Comparison of ENCODE assay signal across 7 cellular contexts in the genomic region with DNA sequence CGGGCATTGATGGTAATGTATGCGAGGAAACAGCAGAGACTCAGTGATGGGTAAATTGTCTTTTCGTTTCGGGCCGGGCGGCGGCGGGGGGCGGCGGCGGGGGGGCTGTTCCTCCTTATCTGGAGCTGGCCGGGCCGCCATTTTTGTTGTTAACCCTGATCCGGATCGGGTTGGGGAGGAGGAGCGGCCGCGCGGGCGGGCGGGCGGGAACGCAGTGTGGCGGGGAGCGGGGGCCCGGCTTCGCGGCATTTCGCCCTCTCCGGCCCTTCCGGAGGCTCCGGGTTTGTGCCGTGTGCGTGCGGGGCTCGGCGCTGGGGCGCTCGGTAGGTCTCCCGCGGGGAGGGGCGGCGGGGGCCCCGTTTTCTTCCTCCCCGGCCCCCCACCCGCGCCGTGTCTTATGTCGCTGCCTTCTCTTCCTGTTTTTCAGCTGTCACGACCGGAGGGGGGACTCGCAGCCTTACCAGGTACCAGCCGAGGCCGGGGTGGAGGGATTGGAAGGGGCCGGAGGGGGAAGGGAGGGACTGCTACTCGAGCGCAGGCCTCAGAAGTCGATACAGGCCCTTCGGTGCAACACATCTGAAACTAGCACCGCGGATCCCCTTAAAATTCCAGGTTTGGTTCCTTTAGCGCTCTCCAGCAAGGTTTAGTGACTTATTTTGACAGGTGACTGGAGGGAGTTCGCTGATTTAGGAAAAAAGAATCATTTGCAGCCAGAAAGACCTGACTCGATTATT. TPM values are rescaled to one million over a fixed set of nuclear protein-coding genes. Genes with fewer than 3 reads are reported as not detected.
DNase-seq lines count a peak whose midpoint lies in the region; ATAC-seq and TF ChIP-seq lines count a peak whose summit lies in the region.

No MANE protein-coding gene starts in this region.

- ATAC-seq in GM18505 (IDR thresholded peaks at IDR 0.05; ENCODE audit: unreplicated experiment), result peak; percentile 18
- peak; percentile 18 for ATAC-seq in HG03039 (IDR thresholded peaks at IDR 0.05; ENCODE audit: unreplicated experiment)
- peak; percentile 35 for ATAC-seq in gastroesophageal sphincter

- TF ChIP-seq POLR2A in GM18505 (IDR thresholded peaks at IDR 0.05; ENCODE audit: borderline replicate concordance, extremely low read depth, insufficient read depth, insufficient read length), result no peak
- TF ChIP-seq POLR2A in gastroesophageal sphincter (IDR thresholded peaks at IDR 0.05), result no peak

- H3K36me3 ChIP-seq in gastroesophageal sphincter (peaks cover 0 to 34% of the 10 kb centered on the region in 2 donors), subcutaneous abdominal adipose tissue (ENCODE audit: control insufficient read depth in 5 of 5, insufficient read depth in 5 of 5, low read length in 5 of 5) (peaks cover 20 to 34% (median 30%) of the 10 kb centered on the region in 5 donors)

- 0% methylated on average over 2 to 5 of the region's 64 CpGs for WGBS in gastroesophageal sphincter (ENCODE audit: low coverage in 1 of 2), 2 donors

- H3K4me3 ChIP-seq in gastroesophageal sphincter (peak overlapping the region; percentile 94 to 96), subcutaneous abdominal adipose tissue (ENCODE audit: low read depth in 1 of 5, low read length in 5 of 5) (peak overlapping the region; percentile 78 to 93 (median 90))

- H3K9ac ChIP-seq in subcutaneous abdominal adipose tissue (ENCODE audit: low read length in 5 of 5), result peak overlapping the region; percentile 73 to 98 (median 94)

- peak; percentile 60 for DNase-seq in RPMI8226
- DNase-seq in activated naive CD4-positive, alpha-beta T cell treated with Interleukin-2 at 50 U/mL for 16 hours, result peak; percentile 73
- DNase-seq in nucleus accumbens (lab: John Stamatoyannopoulos, UW), result peak in 53 of 56 donors; percentile 4 to 82 (median 55)

- H3K4me1 ChIP-seq in gastroesophageal sphincter (peaks cover 0 to 73% (median 16%) of the 10 kb centered on the region in 3 donors), subcutaneous abdominal adipose tissue (ENCODE audit: control insufficient read depth in 5 of 5, insufficient read depth in 5 of 5, low read length in 5 of 5) (peaks cover 2 to 39% (median 32%) of the 10 kb centered on the region in 5 donors)

- peak in 1 of 4 experiments; percentile 7 for TF ChIP-seq CTCF in gastroesophageal sphincter (IDR thresholded peaks at IDR 0.05)

- H3K27ac ChIP-seq in gastroesophageal sphincter (peak overlapping the region; percentile 91 to 99 (median 98)), subcutaneous abdominal adipose tissue (ENCODE audit: low read depth, low read length) (peak overlapping the region; percentile 95)

- H3K27me3 ChIP-seq in gastroesophageal sphincter, result no peaks in the 10 kb centered on the region
- H3K27me3 ChIP-seq in subcutaneous abdominal adipose tissue (ENCODE audit: control insufficient read depth in 5 of 5, insufficient read depth in 4 of 5, low read length in 5 of 5), result no peaks in the 10 kb centered on the region

- TF ChIP-seq EP300 in gastroesophageal sphincter (IDR thresholded peaks at IDR 0.05), result no peak

- H3K9me3 ChIP-seq in gastroesophageal sphincter (no peaks in the 10 kb centered on the region), subcutaneous abdominal adipose tissue (ENCODE audit: control insufficient read depth in 5 of 5, low read length in 5 of 5) (no peaks in the 10 kb centered on the region)

RNA-seq across cellular contexts. Expression of a gene that starts 0.8 kb away (rescaled TPM):
- total RNA-seq in gastroesophageal sphincter, result 100 to 1,000 TPM; 141 to 162 (median 155) TPM

Comparison
In these comparisons a context has a peak if more than half of its experiments do, and no peak if none do; other contexts are left out.
1. Peak in every context shown above with its lines: DNase-seq, ATAC-seq, H3K4me3 ChIP-seq and H3K27ac ChIP-seq.